ENCODE assay signal across 3 cellular contexts in genomic region chr14:39015360-39015961, GRCh38.
TF ChIP-seq lines count a peak whose summit lies in the region.

No MANE protein-coding gene starts in this region.

TF ChIP-seq in IMR-90, 13 proteins besides CTCF, POLR2A, EP300 and RAD21:
- TF ChIP-seq CHD1 (IDR thresholded peaks at IDR 0.05; ENCODE audit: low read depth, low read length) (no peak), SMC3 (IDR thresholded peaks at IDR 0.05; ENCODE audit: low read depth, low read length) (peak; percentile 52)

TF ChIP-seq in endothelial cell of umbilical vein, 7 proteins besides CTCF, POLR2A, EP300 and RAD21:
- TF ChIP-seq POLR2AphosphoS5 (IDR thresholded peaks at IDR 0.05; ENCODE audit: insufficient read depth, low read depth, low read length) (no peak), EZH2 (IDR thresholded peaks at IDR 0.05; ENCODE audit: borderline replicate concordance, low read depth, low read length, severe bottlenecking) (no peak), JUN (IDR thresholded peaks at IDR 0.05; ENCODE audit: borderline replicate concordance, insufficient read depth, insufficient read length, low read depth) (no peak)
TF ChIP-seq in endothelial cell of umbilical vein: peak in this region for 0.

TF ChIP-seq in neural cell, 6 proteins besides CTCF, POLR2A, EP300 and RAD21:
- TF ChIP-seq, protein P1, sequence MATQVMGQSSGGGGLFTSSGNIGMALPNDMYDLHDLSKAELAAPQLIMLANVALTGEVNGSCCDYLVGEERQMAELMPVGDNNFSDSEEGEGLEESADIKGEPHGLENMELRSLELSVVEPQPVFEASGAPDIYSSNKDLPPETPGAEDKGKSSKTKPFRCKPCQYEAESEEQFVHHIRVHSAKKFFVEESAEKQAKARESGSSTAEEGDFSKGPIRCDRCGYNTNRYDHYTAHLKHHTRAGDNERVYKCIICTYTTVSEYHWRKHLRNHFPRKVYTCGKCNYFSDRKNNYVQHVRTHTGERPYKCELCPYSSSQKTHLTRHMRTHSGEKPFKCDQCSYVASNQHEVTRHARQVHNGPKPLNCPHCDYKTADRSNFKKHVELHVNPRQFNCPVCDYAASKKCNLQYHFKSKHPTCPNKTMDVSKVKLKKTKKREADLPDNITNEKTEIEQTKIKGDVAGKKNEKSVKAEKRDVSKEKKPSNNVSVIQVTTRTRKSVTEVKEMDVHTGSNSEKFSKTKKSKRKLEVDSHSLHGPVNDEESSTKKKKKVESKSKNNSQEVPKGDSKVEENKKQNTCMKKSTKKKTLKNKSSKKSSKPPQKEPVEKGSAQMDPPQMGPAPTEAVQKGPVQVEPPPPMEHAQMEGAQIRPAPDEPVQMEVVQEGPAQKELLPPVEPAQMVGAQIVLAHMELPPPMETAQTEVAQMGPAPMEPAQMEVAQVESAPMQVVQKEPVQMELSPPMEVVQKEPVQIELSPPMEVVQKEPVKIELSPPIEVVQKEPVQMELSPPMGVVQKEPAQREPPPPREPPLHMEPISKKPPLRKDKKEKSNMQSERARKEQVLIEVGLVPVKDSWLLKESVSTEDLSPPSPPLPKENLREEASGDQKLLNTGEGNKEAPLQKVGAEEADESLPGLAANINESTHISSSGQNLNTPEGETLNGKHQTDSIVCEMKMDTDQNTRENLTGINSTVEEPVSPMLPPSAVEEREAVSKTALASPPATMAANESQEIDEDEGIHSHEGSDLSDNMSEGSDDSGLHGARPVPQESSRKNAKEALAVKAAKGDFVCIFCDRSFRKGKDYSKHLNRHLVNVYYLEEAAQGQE (IDR thresholded peaks at IDR 0.05; ENCODE audit: borderline replicate concordance) = no peak
- TF ChIP-seq MXI1 (conservative IDR thresholded peaks at IDR 0.05; ENCODE audit: poor library complexity, severe bottlenecking) = no peak
- peak; percentile 89 for TF ChIP-seq SMC3 (conservative IDR thresholded peaks at IDR 0.05; ENCODE audit: poor library complexity)
TF ChIP-seq in neural cell: peak in this region for 1.
